In the genomic region with DNA sequence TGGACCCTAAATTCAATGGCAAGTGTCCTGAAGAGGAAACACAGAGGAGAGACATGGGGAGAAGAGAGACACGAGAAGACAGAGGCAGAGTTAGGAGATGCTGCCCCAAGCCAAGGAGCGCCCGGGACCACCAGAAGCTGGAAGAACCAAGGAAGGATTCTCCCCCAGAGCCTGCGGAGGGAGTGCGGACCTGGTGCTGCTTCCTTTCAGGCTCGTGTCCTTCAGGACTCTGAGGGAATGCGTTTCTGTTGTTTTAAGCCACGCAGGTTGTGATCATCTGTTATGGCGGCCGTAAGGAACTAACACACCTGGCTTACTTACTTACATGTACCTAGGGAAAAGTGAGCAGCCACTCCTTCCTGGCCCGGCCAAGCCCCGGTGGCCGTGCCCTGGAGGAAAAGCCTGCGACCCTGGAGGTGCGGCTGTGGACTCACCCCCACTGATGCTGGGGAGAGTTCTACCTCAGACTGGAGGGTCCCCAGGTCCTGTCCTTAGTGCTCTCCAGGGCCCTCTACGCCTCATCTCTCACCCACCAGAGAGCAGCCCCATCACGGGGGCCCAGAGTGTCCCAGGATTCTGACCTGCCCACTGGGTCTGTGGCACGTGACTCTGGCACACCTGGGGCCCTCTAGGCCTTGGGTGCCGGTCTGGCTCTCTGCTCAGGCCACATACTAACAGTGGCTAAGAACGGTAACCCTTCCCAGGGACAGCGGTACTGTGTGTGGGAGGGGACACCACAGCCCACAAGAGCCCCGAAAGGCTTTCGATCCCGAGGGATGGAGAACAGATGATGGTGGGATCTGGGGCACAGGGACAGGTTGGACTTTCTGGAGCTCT, we compare ENCODE assay signal across 19 cellular contexts.
"Had no signal": no experiment of that assay in that cellular context is flagged by ENCODE, and none has a peak within 500 bp of the region (broad histone marks: within the 10 kb centered on the region; RNA-seq: fewer than 3 reads in every experiment).

No MANE protein-coding gene starts in this region.

- DNase-seq: activated CD8-positive, alpha-beta memory T cell treated with anti-CD3 and anti-CD28 coated beads, Interleukin-2, amount 50 U/mL, for 4 hours; activated CD8-positive, alpha-beta T cell treated with anti-CD3 and anti-CD28 coated beads for 36 hours; activated naive CD4-positive, alpha-beta T cell treated with Interleukin-2 at 50 U/mL for 16 hours; brain microvascular endothelial cell; cerebellar nuclear complex; esophagus squamous epithelium; foreskin fibroblast; left colon; nephron progenitor cell; stimulated activated CD4-positive, alpha-beta T cell treated with anti-CD3 and anti-CD28 coated beads, Interleukin-4, amount 100 ng/mL, for 4 hours; stomach; T-cell; T1000; transverse colon had no signal

- H3K36me3 ChIP-seq: esophagus squamous epithelium, ovary, stomach, transverse colon had no signal

- H3K27ac ChIP-seq: dorsolateral prefrontal cortex, esophagus squamous epithelium, ovary, SK-N-MC, stomach, transverse colon had no signal

- H3K4me3 ChIP-seq: dorsolateral prefrontal cortex, esophagus squamous epithelium, ovary, SK-N-MC, skin epidermis, stomach, transverse colon had no signal

- H3K4me3 Mint-ChIP-seq: activated CD8-positive, alpha-beta T cell treated with anti-CD3 and anti-CD28 coated beads for 36 hours; memory B cell; nephron progenitor cell; T-cell had no signal

- H3K9me3 Mint-ChIP-seq: activated CD8-positive, alpha-beta T cell treated with anti-CD3 and anti-CD28 coated beads for 36 hours; memory B cell; nephron progenitor cell; T-cell had no signal

- ATAC-seq: activated CD8-positive, alpha-beta T cell treated with anti-CD3 and anti-CD28 coated beads for 36 hours; left colon; T-cell had no signal

- H3K9me3 ChIP-seq: esophagus squamous epithelium, ovary, stomach, transverse colon had no signal

- H3K27ac Mint-ChIP-seq: activated CD8-positive, alpha-beta T cell treated with anti-CD3 and anti-CD28 coated beads for 36 hours; memory B cell; nephron progenitor cell; T-cell had no signal

- H3K4me1 Mint-ChIP-seq: memory B cell had no signal

- H3K36me3 Mint-ChIP-seq: memory B cell, T-cell had no signal

- H3K27me3 ChIP-seq: brain microvascular endothelial cell, dorsolateral prefrontal cortex, ovary, stomach, transverse colon had no signal
